Comparison of ENCODE assay signal across 23 cellular contexts in genomic region chr2:237983922-237984321, GRCh38. TPM values are rescaled to one million over a fixed set of nuclear protein-coding genes. Genes with fewer than 3 reads are reported as not detected.
DNase-seq lines count a peak whose midpoint lies in the region; ATAC-seq, FAIRE-seq and TF ChIP-seq lines count a peak whose summit lies in the region.
"Had no signal": no experiment of that assay in that cellular context is flagged by ENCODE, and none has a peak within 500 bp of the region (broad histone marks: within the 10 kb centered on the region; RNA-seq: fewer than 3 reads in every experiment).

No MANE protein-coding gene starts in this region.

- H3K4me1 Mint-ChIP-seq in activated T-helper 17 cell treated with anti-CD3 and anti-CD28 coated beads, Interleukin-2, amount 50 U/mL, for 72 hours: peaks cover 44% of the 10 kb centered on the region
- H3K4me1 Mint-ChIP-seq in natural killer cell: peaks cover 77 to 82% of the 10 kb centered on the region in 2 donors

- H3K9me3 Mint-ChIP-seq in activated T-helper 17 cell treated with anti-CD3 and anti-CD28 coated beads, Interleukin-2, amount 50 U/mL, for 72 hours: no peaks in the 10 kb centered on the region
- H3K9me3 Mint-ChIP-seq in natural killer cell: no peaks in the 10 kb centered on the region

- DNase-seq in right cardiac atrium: no peak
- DNase-seq in right atrium auricular region (ENCODE audit: low spot score): no peak
- no peak for DNase-seq in natural killer cell
- DNase-seq in uterus: no peak
- DNase-seq in pancreas: no peak
- DNase-seq in HEK293T (ENCODE audit: extremely low spot score): no peak
- no peak for DNase-seq in inferior parietal cortex (ENCODE audit: extremely low spot score)
- DNase-seq: activated T-cell treated with anti-CD3 and anti-CD28 coated beads, Interleukin-2, amount 50 U/mL, for 48 hours; cerebellar nuclear complex; DMS 273 treated with DMSO at 0.1 percent for 48 hours; mammary epithelial cell; NCI-H146; NCI-H524; NK-92 treated with Interleukin-12 subunit alpha and Interleukin-12 subunit beta, amount 100 ng/mL, for 24 hours; SHP77; stimulated activated CD4-positive, alpha-beta T cell treated with anti-CD3 and anti-CD28 coated beads, Interleukin-4, amount 100 ng/mL, for 4 hours; stimulated activated naive CD8-positive, alpha-beta T cell treated with anti-CD3 and anti-CD28 coated beads, Interleukin-15, amount 100 ng/mL, for 72 hours; thyroid gland had no signal

- intact Hi-C loops in right cardiac atrium (cut with DNase I): no loop called here
- intact Hi-C loops in natural killer cell (cut with micrococcal nuclease): no loop called here
- intact Hi-C loops in uterus (cut with DNase I; ENCODE audit: low total_unique reads): no loop called here
- intact Hi-C loops in pancreas (cut with DNase I): no loop called here

- POLR2A ChIA-PET in HEK293T (lab: Yijun Ruan, JAX): no interaction called here

- H3K9me3 ChIP-seq in right cardiac atrium (ENCODE audit: control insufficient read depth, low read length): no peaks in the 10 kb centered on the region
- H3K9me3 ChIP-seq in right atrium auricular region: no peaks in the 10 kb centered on the region
- H3K9me3 ChIP-seq in uterus: no peaks in the 10 kb centered on the region
- no peaks in the 10 kb centered on the region for H3K9me3 ChIP-seq in pancreas
- H3K9me3 ChIP-seq: thyroid gland had no signal

- TF ChIP-seq POLR2A in uterus (IDR thresholded peaks at IDR 0.05): no peak

- H3K27ac Mint-ChIP-seq in activated T-helper 17 cell treated with anti-CD3 and anti-CD28 coated beads, Interleukin-2, amount 50 U/mL, for 72 hours: peak overlapping the region; percentile 70
- peak overlapping the region; percentile 64 to 80 for H3K27ac Mint-ChIP-seq in natural killer cell

- H3K27ac ChIP-seq in right cardiac atrium (ENCODE audit: low read length) (peak overlapping the region; percentile 25), right atrium auricular region (peak overlapping the region in 1 of 2 donors; percentile 78), uterus (peak overlapping the region; percentile 30 to 45), pancreas (no peak overlapping the region)
- H3K27ac ChIP-seq: epithelial cell of prostate, parathyroid adenoma had no signal

- no peak for FAIRE-seq in pancreas (lab: Jason Lieb, UNC)

- WGBS in right cardiac atrium: 4% methylated on average over 2 of the region's 2 CpGs
- WGBS in pancreas, 2 donors: 32 to 60% methylated on average over 2 of the region's 2 CpGs

- CTCF ChIA-PET in HEK293T (lab: Yijun Ruan, JAX): no interaction called here

- no peaks in the 10 kb centered on the region for H3K27me3 Mint-ChIP-seq in activated T-helper 17 cell treated with anti-CD3 and anti-CD28 coated beads, Interleukin-2, amount 50 U/mL, for 72 hours
- no peaks in the 10 kb centered on the region for H3K27me3 Mint-ChIP-seq in natural killer cell (ENCODE audit: low read depth in 2 of 2)
- H3K27me3 Mint-ChIP-seq: stimulated activated naive CD8-positive, alpha-beta T cell treated with anti-CD3 and anti-CD28 coated beads, Interleukin-15, amount 100 ng/mL, for 72 hours had no signal

- H3K4me1 ChIP-seq in right cardiac atrium (ENCODE audit: control insufficient read depth, insufficient read depth, low read length) (peaks cover 38% of the 10 kb centered on the region), right atrium auricular region (peaks cover 0 to 50% of the 10 kb centered on the region in 2 donors), uterus (no peaks in the 10 kb centered on the region), pancreas (peaks cover 0 to 13% (median 0%) of the 10 kb centered on the region in 3 donors)

- ATAC-seq in right cardiac atrium (no peak), natural killer cell (no peak), pancreas (no peak)
- no peak for ATAC-seq in activated T-helper 17 cell treated with anti-CD3 and anti-CD28 coated beads, Interleukin-2, amount 50 U/mL, for 72 hours (replicated peaks)
- ATAC-seq: sciatic nerve; stimulated activated naive CD8-positive, alpha-beta T cell treated with anti-CD3 and anti-CD28 coated beads, Interleukin-15, amount 100 ng/mL, for 72 hours had no signal

- peaks cover 56% of the 10 kb centered on the region for H3K36me3 Mint-ChIP-seq in activated T-helper 17 cell treated with anti-CD3 and anti-CD28 coated beads, Interleukin-2, amount 50 U/mL, for 72 hours (ENCODE audit: low read depth)
- H3K36me3 Mint-ChIP-seq in natural killer cell: no peaks in the 10 kb centered on the region

- peak overlapping the region; percentile 12 for H3K4me3 Mint-ChIP-seq in activated T-helper 17 cell treated with anti-CD3 and anti-CD28 coated beads, Interleukin-2, amount 50 U/mL, for 72 hours
- H3K4me3 Mint-ChIP-seq in natural killer cell: no peak overlapping the region
- H3K4me3 Mint-ChIP-seq: CD14-positive monocyte had no signal

- TF ChIP-seq CTCF in right atrium auricular region (IDR thresholded peaks at IDR 0.05) (no peak), natural killer cell (IDR thresholded peaks at IDR 0.05) (no peak), uterus (IDR thresholded peaks at IDR 0.05) (no peak), pancreas (IDR thresholded peaks at IDR 0.05) (no peak)

- H3K4me3 ChIP-seq in right cardiac atrium (ENCODE audit: low read length): no peak overlapping the region
- no peak overlapping the region for H3K4me3 ChIP-seq in right atrium auricular region
- H3K4me3 ChIP-seq in uterus: no peak overlapping the region
- H3K4me3 ChIP-seq in pancreas: no peak overlapping the region
- H3K4me3 ChIP-seq: thyroid gland had no signal

- H3K27me3 ChIP-seq in right cardiac atrium (ENCODE audit: control insufficient read depth, insufficient read depth) (no peaks in the 10 kb centered on the region), right atrium auricular region (no peaks in the 10 kb centered on the region), uterus (no peaks in the 10 kb centered on the region), pancreas (no peaks in the 10 kb centered on the region)
- H3K27me3 ChIP-seq: thyroid gland had no signal

- H3K36me3 ChIP-seq in right atrium auricular region: no peaks in the 10 kb centered on the region
- no peaks in the 10 kb centered on the region for H3K36me3 ChIP-seq in uterus
- H3K36me3 ChIP-seq in pancreas: no peaks in the 10 kb centered on the region
- H3K36me3 ChIP-seq: thyroid gland had no signal

TF ChIP-seq in HEK293T, 16 proteins besides CTCF, POLR2A, EP300 and RAD21:
- TF ChIP-seq SUZ12 (IDR thresholded peaks at IDR 0.05) (no peak), ZNF384 (IDR thresholded peaks at IDR 0.05) (no peak), SP1 (IDR thresholded peaks at IDR 0.05) (no peak), ELF4 (IDR thresholded peaks at IDR 0.05) (no peak)
TF ChIP-seq in HEK293T: peak in this region for 0.

RNA-seq across cellular contexts. Expression of gene UBE2F, which starts 17.1 kb away (rescaled TPM):
- total RNA-seq in right cardiac atrium (100 to 1,000 TPM; 100 to 118 (median 107) TPM), right atrium auricular region (10 to 100 TPM; 78.4 to 79.6 TPM), natural killer cell (100 to 1,000 TPM in 1 of 3 donors, 10 to 100 TPM in 2; 82.4 to 135 (median 96.1) TPM), uterus (10 to 100 TPM; 40.7 to 88.9 (median 64.9) TPM), pancreas (10 to 100 TPM; 39.3 to 51.7 (median 43.0) TPM)
- polyA plus RNA-seq in right cardiac atrium (95.9 TPM), pancreas (10 to 100 TPM; 32.4 to 32.5 TPM)
- total RNA-seq in activated T-helper 17 cell treated with anti-CD3 and anti-CD28 coated beads, Interleukin-2, amount 50 U/mL, for 72 hours: 10 to 100 TPM; 38.9 to 44.7 TPM

Comparison
In these comparisons a context has a peak if more than half of its experiments do, and no peak if none do; other contexts are left out.
1. H3K27ac ChIP-seq: peak in right cardiac atrium (single experiment) and uterus (2 of 2); none in pancreas (0 of 4).